ENCODE assay signal across 20 cellular contexts in genomic region chr12:15372313-15372712, GRCh38. TPM values are rescaled to one million over a fixed set of nuclear protein-coding genes. Genes with fewer than 3 reads are reported as not detected.
"Had no signal": no experiment of that assay in that cellular context is flagged by ENCODE, and none has a peak within 500 bp of the region (broad histone marks: within the 10 kb centered on the region; RNA-seq: fewer than 3 reads in every experiment).

No MANE protein-coding gene starts in this region.

- H3K4me1 Mint-ChIP-seq: memory B cell, naive B cell, neural progenitor cell had no signal

- H3K27ac Mint-ChIP-seq: memory B cell; natural killer cell treated with Interleukin-12 subunit alpha and Interleukin-12 subunit beta and Interleukin-15 and Interleukin-18, amount 100 ng/mL, for 72 hours; neural progenitor cell; progenitor cell of endocrine pancreas; type B pancreatic cell had no signal

- H3K36me3 Mint-ChIP-seq: neural progenitor cell had no signal

- H3K4me3 Mint-ChIP-seq: memory B cell; naive B cell; natural killer cell treated with Interleukin-12 subunit alpha and Interleukin-12 subunit beta and Interleukin-15 and Interleukin-18, amount 100 ng/mL, for 72 hours; neural progenitor cell; type B pancreatic cell had no signal

- ATAC-seq: left lobe of liver; mucosa of descending colon; natural killer cell treated with Interleukin-12 subunit alpha and Interleukin-12 subunit beta and Interleukin-15 and Interleukin-18, amount 100 ng/mL, for 72 hours; sciatic nerve had no signal

- H3K27me3 Mint-ChIP-seq: type B pancreatic cell had no signal

- DNase-seq: dorsolateral prefrontal cortex; effector CD4-positive, alpha-beta T cell; hypothalamus; mucosa of descending colon; naive B cell; stimulated activated CD4-positive, alpha-beta T cell treated with anti-CD3 and anti-CD28 coated beads, Interleukin-12 subunit alpha, Interleukin-12 subunit beta, amount 100 ng/mL, for 4 hours; stimulated activated CD4-positive, alpha-beta T cell treated with anti-CD3 and anti-CD28 coated beads, Interleukin-1b, Interleukin-23, amount 100 ng/mL, for 48 hours; stimulated activated CD4-positive, alpha-beta T cell treated with anti-CD3 and anti-CD28 coated beads, Interleukin-4, amount 100 ng/mL, for 1 hour; stimulated activated CD8-positive, alpha-beta memory T cell treated with anti-CD3 and anti-CD28 coated beads, Interleukin-4, amount 100 ng/mL, for 48 hours; stimulated activated naive CD4-positive, alpha-beta T cell treated with Interleukin-2 at 50 U/mL for 16 hours; stomach; tibial artery had no signal

RNA-seq across cellular contexts. Expression of gene PTPRO, which starts 50.0 kb away (rescaled TPM):
- total RNA-seq: natural killer cell treated with Interleukin-12 subunit alpha and Interleukin-12 subunit beta and Interleukin-15 and Interleukin-18, amount 100 ng/mL, for 72 hours; smooth muscle cell had no signal
